In the genomic region with DNA sequence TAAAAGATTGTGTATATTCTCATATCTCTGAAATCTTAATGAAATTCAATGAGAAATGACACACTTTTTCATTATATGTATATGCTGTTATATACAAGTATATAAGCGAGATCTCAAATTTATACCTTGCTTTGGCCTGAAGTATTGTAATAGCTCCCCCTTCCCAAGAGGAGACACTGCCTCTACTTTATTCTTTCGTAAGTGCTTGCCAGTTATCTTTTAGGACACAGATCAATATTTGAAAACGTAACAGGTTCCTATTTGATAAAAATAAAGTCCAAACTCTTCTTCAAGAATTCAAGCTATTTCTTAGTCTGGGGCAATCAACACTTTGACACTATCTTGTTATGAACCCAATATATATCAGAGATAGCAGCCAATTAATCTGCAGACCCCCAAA, we compare ENCODE assay signal across 21 cellular contexts.
"Had no signal": no experiment of that assay in that cellular context is flagged by ENCODE, and none has a peak within 500 bp of the region (broad histone marks: within the 10 kb centered on the region; RNA-seq: fewer than 3 reads in every experiment).

No MANE protein-coding gene starts in this region.

- H3K4me3 Mint-ChIP-seq: activated naive CD8-positive, alpha-beta T cell treated with anti-CD3 and anti-CD28 coated beads for 36 hours; stimulated activated naive CD8-positive, alpha-beta T cell treated with anti-CD3 and anti-CD28 coated beads, Interleukin-15, amount 100 ng/mL, for 72 hours; T-cell; T-helper 2 cell treated with Interferon-gamma antibody and Interleukin-4, amounts not matched to agents 5 μg/mL and 100 μg/mL, for 36 hours had no signal

- H3K27ac ChIP-seq: breast epithelium, coronary artery, parathyroid adenoma, skin epidermis, tibial artery had no signal

- H3K36me3 ChIP-seq: breast epithelium, heart right ventricle, tibial artery had no signal

- H3K9ac ChIP-seq: parathyroid adenoma had no signal

- H3K27me3 Mint-ChIP-seq: activated naive CD8-positive, alpha-beta T cell treated with anti-CD3 and anti-CD28 coated beads for 36 hours; central memory CD8-positive, alpha-beta T cell; naive thymus-derived CD8-positive, alpha-beta T cell; stimulated activated naive CD8-positive, alpha-beta T cell treated with anti-CD3 and anti-CD28 coated beads, Interleukin-15, amount 100 ng/mL, for 72 hours; T-cell had no signal

- H3K9me3 Mint-ChIP-seq: activated naive CD8-positive, alpha-beta T cell treated with anti-CD3 and anti-CD28 coated beads for 36 hours; central memory CD8-positive, alpha-beta T cell; stimulated activated naive CD8-positive, alpha-beta T cell treated with anti-CD3 and anti-CD28 coated beads, Interleukin-15, amount 100 ng/mL, for 72 hours; T-cell; T-helper 2 cell treated with Interferon-gamma antibody and Interleukin-4, amounts not matched to agents 5 μg/mL and 100 μg/mL, for 36 hours had no signal

- FAIRE-seq: endometrium, keratinocyte had no signal

- H3K27ac Mint-ChIP-seq: activated naive CD8-positive, alpha-beta T cell treated with anti-CD3 and anti-CD28 coated beads for 36 hours; stimulated activated naive CD8-positive, alpha-beta T cell treated with anti-CD3 and anti-CD28 coated beads, Interleukin-15, amount 100 ng/mL, for 72 hours; T-cell; T-helper 2 cell treated with Interferon-gamma antibody and Interleukin-4, amounts not matched to agents 5 μg/mL and 100 μg/mL, for 36 hours had no signal

- H3K9me3 ChIP-seq: breast epithelium, heart right ventricle, tibial artery had no signal

- ATAC-seq: heart right ventricle; naive thymus-derived CD8-positive, alpha-beta T cell; right cardiac atrium; stimulated activated naive CD8-positive, alpha-beta T cell treated with anti-CD3 and anti-CD28 coated beads, Interleukin-15, amount 100 ng/mL, for 72 hours; T-cell had no signal

- H3K4me1 ChIP-seq: breast epithelium, parathyroid adenoma had no signal

- H2AFZ ChIP-seq: parathyroid adenoma had no signal

- H3K4me3 ChIP-seq: breast epithelium, coronary artery, heart right ventricle, lung, skin epidermis, tibial artery had no signal

- H3K27me3 ChIP-seq: breast epithelium, heart right ventricle, tibial artery had no signal

- DNase-seq: activated CD8-positive, alpha-beta memory T cell treated with anti-CD3 and anti-CD28 coated beads for 24 hours; activated CD8-positive, alpha-beta memory T cell treated with anti-CD3 and anti-CD28 coated beads, Interleukin-2, amount 50 U/mL, for 48 hours; activated naive CD4-positive, alpha-beta T cell treated with Interleukin-2 at 50 U/mL for 16 hours; activated naive CD8-positive, alpha-beta T cell treated with anti-CD3 and anti-CD28 coated beads for 36 hours; activated T-cell treated with anti-CD3 and anti-CD28 coated beads, Interleukin-2, amount 50 U/mL, for 48 hours; heart right ventricle; naive thymus-derived CD8-positive, alpha-beta T cell; right cardiac atrium; stimulated activated CD4-positive, alpha-beta T cell treated with anti-CD3 and anti-CD28 coated beads, Interleukin-1b, Interleukin-23, amount 100 ng/mL, for 48 hours; stimulated activated naive CD8-positive, alpha-beta T cell treated with anti-CD3 and anti-CD28 coated beads, Interleukin-15, amount 100 ng/mL, for 72 hours; T-cell; tibial artery had no signal
